ENCODE assay signal across 23 cellular contexts in genomic region chr20:19015326-19015725, GRCh38.
DNase-seq lines count a peak whose midpoint lies in the region; FAIRE-seq and TF ChIP-seq lines count a peak whose summit lies in the region.
"Had no signal": no experiment of that assay in that cellular context is flagged by ENCODE, and none has a peak within 500 bp of the region (broad histone marks: within the 10 kb centered on the region; RNA-seq: fewer than 3 reads in every experiment).

No MANE protein-coding gene starts in this region.

- no peaks in the 10 kb centered on the region for H4K20me1 ChIP-seq in H1 (replicated peaks in 1 of 2; ENCODE audit: control insufficient read depth in 1 of 2, insufficient read depth in 2 of 2, low read length in 2 of 2)

- H2BK120ac ChIP-seq in H1 (replicated peaks; ENCODE audit: low read depth, low read length) (no peak overlapping the region), trophoblast cell (ENCODE audit: insufficient read depth, low read length, poor library complexity) (no peak overlapping the region)

- peaks cover 0 to 4% (median 0%) of the 10 kb centered on the region in 7 donors for H3K9me3 Mint-ChIP-seq in CD14-positive monocyte
- H3K9me3 Mint-ChIP-seq: activated B cell treated with CpG ODN at 0.5 μM for 24 hours; activated T-helper 17 cell treated with anti-CD3 and anti-CD28 coated beads, Interleukin-2, amount 50 U/mL, for 72 hours; memory B cell had no signal

- H3K4me3 ChIP-seq in H1 (ENCODE audit: extremely low read depth in 1 of 4, insufficient read depth in 2 of 4, low read depth in 3 of 4, low read length in 4 of 4) (no peak overlapping the region), parathyroid adenoma (ENCODE audit: low read depth, low read length) (no peak overlapping the region), trophoblast cell (ENCODE audit: low read depth, low read length) (no peak overlapping the region)
- H3K4me3 ChIP-seq: ascending aorta, transverse colon had no signal

- no peak overlapping the region for H2BK20ac ChIP-seq in H1 (ENCODE audit: low read length)

- H3K9ac ChIP-seq in H1 (replicated peaks in 1 of 4; ENCODE audit: extremely low read depth in 1 of 4, low read depth in 3 of 4, low read length in 3 of 4) (no peak overlapping the region), parathyroid adenoma (no peak overlapping the region), trophoblast cell (ENCODE audit: low read length) (no peak overlapping the region)

- no peak overlapping the region for H4K5ac ChIP-seq in H1 (ENCODE audit: insufficient read length, low read depth, low read length)

- H3K27me3 ChIP-seq in H1 (replicated peaks in 1 of 4; ENCODE audit: control insufficient read depth in 3 of 4, extremely low read depth in 1 of 4, insufficient read depth in 3 of 4, low read length in 3 of 4) (no peaks in the 10 kb centered on the region), parathyroid adenoma (ENCODE audit: control insufficient read depth, insufficient read depth, low read length) (no peaks in the 10 kb centered on the region), trophoblast cell (ENCODE audit: insufficient read depth, low read length) (no peaks in the 10 kb centered on the region)
- H3K27me3 ChIP-seq: ascending aorta, transverse colon had no signal

- intact Hi-C loops in CD14-positive monocyte (cut with micrococcal nuclease): no loop called here
- intact Hi-C loops in posterior cingulate gyrus (cut with DNase I): no loop called here

- peaks cover 0 to 3% (median 2%) of the 10 kb centered on the region in 3 donors for H3K27me3 Mint-ChIP-seq in CD14-positive monocyte (ENCODE audit: low read depth in 3 of 3)
- H3K27me3 Mint-ChIP-seq: activated B cell treated with CpG ODN at 0.5 μM for 24 hours; activated T-helper 17 cell treated with anti-CD3 and anti-CD28 coated beads, Interleukin-2, amount 50 U/mL, for 72 hours had no signal

- H3K79me2 ChIP-seq in H1 (ENCODE audit: control insufficient read depth in 1 of 2, insufficient read depth in 2 of 2, low read length in 2 of 2): no peaks in the 10 kb centered on the region
- H3K79me2 ChIP-seq in parathyroid adenoma: no peaks in the 10 kb centered on the region
- H3K79me2 ChIP-seq in trophoblast cell (ENCODE audit: control insufficient read depth, insufficient read depth, low read length, poor library complexity): no peaks in the 10 kb centered on the region

- no peak overlapping the region for H2AFZ ChIP-seq in H1 (ENCODE audit: low read length)
- peak overlapping the region; percentile 75 for H2AFZ ChIP-seq in parathyroid adenoma
- no peak overlapping the region for H2AFZ ChIP-seq in trophoblast cell (ENCODE audit: insufficient read depth, low read length, poor library complexity)

- no peak for TF ChIP-seq POLR2A in H1 (IDR thresholded peaks at IDR 0.05; ENCODE audit: control extremely low read depth in 1 of 2, low read depth in 2 of 2, low read length in 2 of 2)

- H3K9me3 ChIP-seq in H1 (ENCODE audit: insufficient read depth in 2 of 2, low read depth in 1 of 2, low read length in 1 of 2) (no peaks in the 10 kb centered on the region), parathyroid adenoma (ENCODE audit: control insufficient read depth, low read length) (no peaks in the 10 kb centered on the region), trophoblast cell (ENCODE audit: insufficient read depth, low read depth, low read length) (no peaks in the 10 kb centered on the region)
- H3K9me3 ChIP-seq: ascending aorta, transverse colon had no signal

- H4K12ac ChIP-seq in trophoblast cell (ENCODE audit: low read depth, low read length): no peak overlapping the region

- no peak for TF ChIP-seq RAD21 in H1 (IDR thresholded peaks at IDR 0.05 in 1 of 2, conservative IDR thresholded peaks at IDR 0.05 in 1 of 2; ENCODE audit: low read depth in 2 of 2, low read length in 2 of 2)

- H2AK5ac ChIP-seq in H1 (ENCODE audit: low read depth, low read length) (no peak overlapping the region), trophoblast cell (ENCODE audit: low read length) (no peak overlapping the region)

- no peak for DNase-seq in CD14-positive monocyte (ENCODE audit: low spot score)
- DNase-seq in MV-4-11 (lab: John Stamatoyannopoulos, UW): peak; percentile 92
- DNase-seq in H1 (ENCODE audit: low read depth in 1 of 2, low spot score in 2 of 2): peak in 1 of 2 experiments; percentile 34
- DNase-seq in posterior cingulate gyrus: no peak
- DNase-seq in amygdala (lab: John Stamatoyannopoulos, UW): no peak
- DNase-seq in effector CD8-positive, alpha-beta T cell (lab: John Stamatoyannopoulos, UW): no peak
- no peak for DNase-seq in trophoblast cell
- DNase-seq: activated B cell treated with CpG ODN at 0.5 μM for 24 hours; activated CD8-positive, alpha-beta memory T cell treated with anti-CD3 and anti-CD28 coated beads, Interleukin-2, amount 50 U/mL, for 4 hours; DMS53; GDM1; kidney glomerular epithelial cell; NCI-H1436; NCI-H526 treated with DMSO at 0.1 percent for 48 hours; occipital lobe; T-helper 9 cell; transverse colon had no signal

- 0 out of 2 replicates have a peak overlapping the region, but pooled peaks have one; percentile 12 for H2BK5ac ChIP-seq in H1 (ENCODE audit: low read depth, low read length)
- no peak overlapping the region for H2BK5ac ChIP-seq in trophoblast cell (ENCODE audit: low read depth, low read length, poor library complexity)

- H4K8ac ChIP-seq in H1 (ENCODE audit: extremely low read depth, insufficient read depth, low read length) (no peak overlapping the region), trophoblast cell (ENCODE audit: low read depth, low read length) (no peak overlapping the region)

- no peaks in the 10 kb centered on the region for H3K79me1 ChIP-seq in H1 (ENCODE audit: low read depth, low read length)
- no peaks in the 10 kb centered on the region for H3K79me1 ChIP-seq in trophoblast cell (ENCODE audit: low read length)

- H3K4ac ChIP-seq in H1 (replicated peaks; ENCODE audit: insufficient read length, low read depth, low read length) (no peak overlapping the region), trophoblast cell (ENCODE audit: low read depth, low read length) (no peak overlapping the region)

- no peak overlapping the region for H2BK12ac ChIP-seq in H1 (ENCODE audit: low read depth, low read length)
- no peak overlapping the region for H2BK12ac ChIP-seq in trophoblast cell (ENCODE audit: low read length)

- H3K56ac ChIP-seq in H1 (replicated peaks; ENCODE audit: insufficient read length, low read depth, low read length): no peak overlapping the region

- H3K4me1 Mint-ChIP-seq in CD14-positive monocyte: peaks cover 56% of the 10 kb centered on the region
- H3K4me1 Mint-ChIP-seq: activated B cell treated with CpG ODN at 0.5 μM for 24 hours; activated T-helper 17 cell treated with anti-CD3 and anti-CD28 coated beads, Interleukin-2, amount 50 U/mL, for 72 hours; B cell; memory B cell had no signal

- TF ChIP-seq EP300 in H1 (IDR thresholded peaks at IDR 0.05; ENCODE audit: borderline replicate concordance in 1 of 2, low read depth in 2 of 2, low read length in 2 of 2): no peak

- FAIRE-seq in H1 (lab: Jason Lieb, UNC): no peak

- no peaks in the 10 kb centered on the region for H3K36me3 ChIP-seq in H1 (ENCODE audit: control insufficient read depth in 2 of 4, insufficient read depth in 4 of 4, low read length in 3 of 4)
- no peaks in the 10 kb centered on the region for H3K36me3 ChIP-seq in parathyroid adenoma (ENCODE audit: control insufficient read depth, insufficient read depth, low read length)
- no peaks in the 10 kb centered on the region for H3K36me3 ChIP-seq in trophoblast cell (ENCODE audit: control insufficient read depth in 1 of 2, insufficient read depth in 2 of 2, low read length in 2 of 2)
- H3K36me3 ChIP-seq: ascending aorta, transverse colon had no signal

- H3K23ac ChIP-seq in H1 (ENCODE audit: insufficient read length) (no peak overlapping the region), trophoblast cell (ENCODE audit: low read length) (no peak overlapping the region)

- H3K4me2 ChIP-seq in H1 (ENCODE audit: insufficient read depth in 1 of 2, low read depth in 2 of 2, low read length in 2 of 2) (no peak overlapping the region), parathyroid adenoma (ENCODE audit: low read length) (no peak overlapping the region), trophoblast cell (ENCODE audit: low read length) (no peak overlapping the region)

- H3K14ac ChIP-seq in H1 (ENCODE audit: insufficient read length) (no peak overlapping the region), trophoblast cell (ENCODE audit: low read length) (no peak overlapping the region)

- no peaks in the 10 kb centered on the region for H3K23me2 ChIP-seq in H1 (ENCODE audit: low read depth, low read length)

- H3K4me1 ChIP-seq in H1 (replicated peaks in 1 of 4; ENCODE audit: control insufficient read depth in 3 of 4, insufficient read depth in 4 of 4, low read length in 3 of 4) (peaks cover 0 to 5% (median 2%) of the 10 kb centered on the region in 4 experiments; a peak in 3 of 7 replicates), parathyroid adenoma (peaks cover 21% of the 10 kb centered on the region), trophoblast cell (ENCODE audit: control insufficient read depth in 1 of 2, insufficient read depth in 2 of 2, low read length in 2 of 2) (no peaks in the 10 kb centered on the region)
- H3K4me1 ChIP-seq: ascending aorta had no signal

- H3K36me3 Mint-ChIP-seq in CD14-positive monocyte: no peaks in the 10 kb centered on the region
- H3K36me3 Mint-ChIP-seq: activated naive CD4-positive, alpha-beta T cell treated with anti-CD3 and anti-CD28 coated beads, Interleukin-2, amount 50 U/mL, for 72 hours; memory B cell had no signal

- H3K4me3 Mint-ChIP-seq in CD14-positive monocyte: peak overlapping the region in 1 of 2 donors; percentile 70
- H3K4me3 Mint-ChIP-seq: activated B cell treated with CpG ODN at 0.5 μM for 24 hours; activated T-helper 17 cell treated with anti-CD3 and anti-CD28 coated beads, Interleukin-2, amount 50 U/mL, for 72 hours; B cell; memory B cell had no signal

- no peak overlapping the region for H3K18ac ChIP-seq in H1 (ENCODE audit: extremely low read depth, low read length)
- no peak overlapping the region for H3K18ac ChIP-seq in trophoblast cell (ENCODE audit: low read length)

- no peak overlapping the region for H2BK15ac ChIP-seq in H1 (ENCODE audit: low read length)

- POLR2A ChIA-PET in H1 (lab: Charles Lee; ENCODE audit: partially characterized antibody): no interaction called here

- TF ChIP-seq CTCF in CD14-positive monocyte (IDR thresholded peaks at IDR 0.05): no peak
- TF ChIP-seq CTCF in H1 (IDR thresholded peaks at IDR 0.05; ENCODE audit: control extremely low read depth in 1 of 3, insufficient read depth in 1 of 3, low read depth in 1 of 3, low read length in 3 of 3): no peak
- TF ChIP-seq CTCF in parathyroid adenoma (IDR thresholded peaks at IDR 0.05): no peak

- WGBS in H1 (ENCODE audit: extremely low coverage in 1 of 2, insufficient coverage in 1 of 2, insufficient read length in 1 of 2, insufficient replicate concordance in 2 of 2, low coverage in 1 of 2, low lambda C conversion rate in 2 of 2, missing lambda C conversion rate in 1 of 2), 2 experiments: 92% methylated on average over 7 of the region's 7 CpGs; no CpG with 5 or more reads in 1 of the 2 experiments
- WGBS in trophoblast cell (ENCODE audit: extremely low coverage, insufficient coverage, insufficient read length): no CpG with 5 or more reads among the region's 7 CpGs

- H3K27ac ChIP-seq in H1 (ENCODE audit: low read depth, low read length) (no peak overlapping the region), parathyroid adenoma (no peak overlapping the region), trophoblast cell (ENCODE audit: low read depth, low read length) (no peak overlapping the region)
- H3K27ac ChIP-seq: ascending aorta had no signal

- H3K27ac Mint-ChIP-seq in CD14-positive monocyte: peak overlapping the region in 4 of 7 donors; percentile 28 to 61 (median 43)
- H3K27ac Mint-ChIP-seq: activated B cell treated with CpG ODN at 0.5 μM for 24 hours; activated naive CD4-positive, alpha-beta T cell treated with anti-CD3 and anti-CD28 coated beads, Interleukin-2, amount 50 U/mL, for 72 hours; activated T-helper 17 cell treated with anti-CD3 and anti-CD28 coated beads, Interleukin-2, amount 50 U/mL, for 72 hours; B cell; memory B cell had no signal

- H4K91ac ChIP-seq in H1 (replicated peaks; ENCODE audit: insufficient read length, low read length): no peak overlapping the region
- H4K91ac ChIP-seq in trophoblast cell (ENCODE audit: low read depth, low read length): no peak overlapping the region

- CTCF ChIA-PET in H1 (lab: Charles Lee; ENCODE audit: partially characterized antibody): interaction anchor here (1.2 to 1.9 kb wide), 3 partner anchors 9 to 31 kb away, joined by 4 to 7 read pairs (median 5); no protein-coding TSS in a partner anchor
